17 cellular contexts compared by ENCODE assay signal in genomic region chr11:122804161-122804560, GRCh38. TPM values are rescaled to one million over a fixed set of nuclear protein-coding genes. Genes with fewer than 3 reads are reported as not detected.
A peak's percentile ranks its signal among the peaks of the same experiment; 100 is the strongest.
DNase-seq lines count a peak whose midpoint lies in the region; ATAC-seq lines count a peak whose summit lies in the region.
"Had no signal": no experiment of that assay in that cellular context is flagged by ENCODE, and none has a peak within 500 bp of the region (broad histone marks: within the 10 kb centered on the region; RNA-seq: fewer than 3 reads in every experiment).

No MANE protein-coding gene starts in this region.

- peaks cover 38% of the 10 kb centered on the region for H3K4me1 ChIP-seq in skeletal muscle satellite cell (ENCODE audit: control insufficient read depth, insufficient read depth, low read length)
- H3K4me1 ChIP-seq: parathyroid adenoma had no signal

- H3K4me3 ChIP-seq in skeletal muscle satellite cell (ENCODE audit: low read length): no peak overlapping the region

- H3K27ac Mint-ChIP-seq in activated CD8-positive, alpha-beta T cell treated with anti-CD3 and anti-CD28 coated beads, Interleukin-2, amount 10 ng/mL, durations not matched to agents 7 days and 5 days: peak overlapping the region; percentile 6

- peaks cover 68% of the 10 kb centered on the region for H3K36me3 Mint-ChIP-seq in activated CD8-positive, alpha-beta T cell treated with anti-CD3 and anti-CD28 coated beads, Interleukin-2, amount 10 ng/mL, durations not matched to agents 7 days and 5 days (ENCODE audit: low read depth)

- peak overlapping the region; percentile 23 for H3K9ac ChIP-seq in skeletal muscle satellite cell (ENCODE audit: low read depth, low read length)
- H3K9ac ChIP-seq: parathyroid adenoma had no signal

- H3K4me3 Mint-ChIP-seq in activated CD8-positive, alpha-beta T cell treated with anti-CD3 and anti-CD28 coated beads, Interleukin-2, amount 10 ng/mL, durations not matched to agents 7 days and 5 days: no peak overlapping the region
- H3K4me3 Mint-ChIP-seq: stimulated activated naive CD8-positive, alpha-beta T cell treated with anti-CD3 and anti-CD28 coated beads, Interleukin-15, Interleukin-2, amounts not matched to agents 100 ng/mL and 50 ng/mL, for 24 hours had no signal

- ATAC-seq in activated CD8-positive, alpha-beta T cell treated with anti-CD3 and anti-CD28 coated beads, Interleukin-2, amount 10 ng/mL, durations not matched to agents 7 days and 5 days: no peak
- no peak for ATAC-seq in GM21717 (IDR thresholded peaks at IDR 0.05; ENCODE audit: unreplicated experiment)
- no peak for ATAC-seq in GM18858 (IDR thresholded peaks at IDR 0.05; ENCODE audit: unreplicated experiment)

- H3K9me3 ChIP-seq in skeletal muscle satellite cell (replicated peaks; ENCODE audit: low read length): no peaks in the 10 kb centered on the region

- H3K27me3 Mint-ChIP-seq in activated CD8-positive, alpha-beta T cell treated with anti-CD3 and anti-CD28 coated beads, Interleukin-2, amount 10 ng/mL, durations not matched to agents 7 days and 5 days (ENCODE audit: low read depth): no peaks in the 10 kb centered on the region
- H3K27me3 Mint-ChIP-seq: CD8-positive, alpha-beta memory T cell; stimulated activated naive CD8-positive, alpha-beta T cell treated with anti-CD3 and anti-CD28 coated beads, Interleukin-15, Interleukin-2, amounts not matched to agents 100 ng/mL and 50 ng/mL, for 24 hours had no signal

- peak; percentile 33 for DNase-seq in G401 (ENCODE audit: low spot score)
- no peak for DNase-seq in activated CD8-positive, alpha-beta T cell treated with anti-CD3 and anti-CD28 coated beads, Interleukin-2, amount 10 ng/mL, durations not matched to agents 7 days and 5 days
- DNase-seq in fibroblast of gingiva (ENCODE audit: low read depth): peak; percentile 57
- no peak for DNase-seq in SKM-1 (lab: John Stamatoyannopoulos, UW; ENCODE audit: unreplicated experiment)
- DNase-seq in GF-D8 (lab: John Stamatoyannopoulos, UW): no peak
- DNase-seq: activated CD4-positive, alpha-beta T cell treated with anti-CD3 and anti-CD28 coated beads for 1 hour; activated gamma-delta T cell; CD8-positive, alpha-beta memory T cell; NCI-H187 treated with DMSO at 0.1 percent for 48 hours; stimulated activated CD4-positive, alpha-beta T cell treated with anti-CD3 and anti-CD28 coated beads, Interleukin-2, amount 100 ng/mL, for 24 hours had no signal

- peaks cover 45% of the 10 kb centered on the region for H3K4me1 Mint-ChIP-seq in activated CD8-positive, alpha-beta T cell treated with anti-CD3 and anti-CD28 coated beads, Interleukin-2, amount 10 ng/mL, durations not matched to agents 7 days and 5 days (ENCODE audit: low read depth)

- no peaks in the 10 kb centered on the region for H3K27me3 ChIP-seq in skeletal muscle satellite cell (ENCODE audit: control insufficient read depth, insufficient read depth, low read length)

- CTCF ChIA-PET in activated CD8-positive, alpha-beta T cell treated with anti-CD3 and anti-CD28 coated beads, Interleukin-2, amount 10 ng/mL, durations not matched to agents 7 days and 5 days (lab: Charles Lee): interaction anchor here (6.9 kb wide), 1 partner anchor 49 kb away, joined by 107 read pairs; no protein-coding TSS in a partner anchor

- POLR2A ChIA-PET in activated CD8-positive, alpha-beta T cell treated with anti-CD3 and anti-CD28 coated beads, Interleukin-2, amount 10 ng/mL, durations not matched to agents 7 days and 5 days (lab: Charles Lee): no interaction called here

- H3K9me3 Mint-ChIP-seq in activated CD8-positive, alpha-beta T cell treated with anti-CD3 and anti-CD28 coated beads, Interleukin-2, amount 10 ng/mL, durations not matched to agents 7 days and 5 days (ENCODE audit: insufficient read depth): no peaks in the 10 kb centered on the region
- H3K9me3 Mint-ChIP-seq: CD8-positive, alpha-beta memory T cell; stimulated activated naive CD8-positive, alpha-beta T cell treated with anti-CD3 and anti-CD28 coated beads, Interleukin-15, Interleukin-2, amounts not matched to agents 100 ng/mL and 50 ng/mL, for 24 hours had no signal

- H3K4me2 ChIP-seq in skeletal muscle satellite cell (ENCODE audit: low read length): no peak overlapping the region

- in situ Hi-C loops in G401 (cut with HindIII; ENCODE audit: low sequenced_read_pairs): no loop called here

- H3K36me3 ChIP-seq in skeletal muscle satellite cell (ENCODE audit: insufficient read depth, low read length): peaks cover 58% of the 10 kb centered on the region

RNA-seq across cellular contexts. Expression of gene CRTAM, which starts 34.1 kb away (rescaled TPM):
- total RNA-seq in G401 (2014; rRNA removed; shearing (Covaris generic)): not detected in 2 replicates
- total RNA-seq in activated CD8-positive, alpha-beta T cell treated with anti-CD3 and anti-CD28 coated beads, Interleukin-2, amount 10 ng/mL, durations not matched to agents 7 days and 5 days: 1 to 10 TPM; 8.0 TPM
- 1.1 TPM in 1 of 2 replicates, not detected in the other for total RNA-seq in skeletal muscle satellite cell (2012; rRNA removed)
- total RNA-seq: chondrocyte, glomerular endothelial cell had no signal

Comparison
In these comparisons a context has a peak if more than half of its experiments do, and no peak if none do; other contexts are left out.
1. DNase-seq: peak in G401 (single experiment) and fibroblast of gingiva (single experiment); none in activated CD8-positive, alpha-beta T cell treated with anti-CD3 and anti-CD28 coated beads, Interleukin-2, amount 10 ng/mL, durations not matched to agents 7 days and 5 days (single experiment), SKM-1 (single experiment) and GF-D8 (single experiment).